8 cellular contexts compared by ENCODE assay signal in the genomic region with DNA sequence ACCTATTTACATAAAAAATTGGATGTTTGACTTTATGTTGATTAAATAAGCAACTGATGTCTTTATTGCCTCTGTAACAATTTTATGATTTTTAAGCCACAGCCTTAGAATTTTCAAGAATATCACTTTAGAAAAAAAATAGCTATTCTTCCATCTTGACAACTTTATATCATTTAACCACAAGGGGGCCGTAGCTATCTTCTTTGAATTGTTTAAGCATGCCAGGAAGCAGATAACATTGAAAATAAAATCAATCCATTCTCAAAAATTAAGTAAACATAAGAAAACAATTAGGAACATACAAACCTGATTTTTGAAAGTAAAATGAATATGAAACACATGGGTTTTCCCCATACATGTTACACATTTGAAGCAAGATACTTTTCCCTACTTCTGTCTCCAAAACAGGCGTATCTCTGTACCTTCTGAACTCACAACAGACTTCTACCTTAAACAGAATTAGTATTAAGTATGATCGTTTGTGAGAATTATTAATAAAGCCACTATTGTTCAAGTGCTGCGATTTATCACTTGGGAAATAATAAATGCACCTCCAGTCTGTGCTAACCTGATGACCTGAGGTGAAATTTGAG.
A peak's percentile ranks its signal among the peaks of the same experiment; 100 is the strongest.
DNase-seq lines count a peak whose midpoint lies in the region; ATAC-seq, FAIRE-seq and TF ChIP-seq lines count a peak whose summit lies in the region.

No MANE protein-coding gene starts in this region.

- no peak overlapping the region for H3K27ac Mint-ChIP-seq in T-helper 2 cell treated with Interferon-gamma antibody and Interleukin-4, amounts not matched to agents 5 μg/mL and 100 μg/mL, for 36 hours

- H3K79me2 ChIP-seq in HCT116 (ENCODE audit: insufficient read depth, low read length), result no peaks in the 10 kb centered on the region

- H3K4me3 ChIP-seq in HCT116 (replicated peaks in 1 of 2; ENCODE audit: low read depth in 1 of 2, low read length in 2 of 2) (no peak overlapping the region), breast epithelium (no peak overlapping the region)

- POLR2A ChIA-PET in HCT116 (lab: Charles Lee), result no interaction called here

- peak overlapping the region; percentile 70 for H2AFZ ChIP-seq in HCT116 (ENCODE audit: low read depth, low read length, poor library complexity, severe bottlenecking)

- H3K4me1 ChIP-seq in HCT116 (ENCODE audit: control insufficient read depth in 1 of 2, insufficient read depth in 2 of 2, low read length in 2 of 2), result no peaks in the 10 kb centered on the region
- H3K4me1 ChIP-seq in breast epithelium, result no peaks in the 10 kb centered on the region

- H3K27ac ChIP-seq in HCT116 (ENCODE audit: low read depth, low read length) (no peak overlapping the region), breast epithelium (no peak overlapping the region)

- H3K9me3 ChIP-seq in HCT116 (ENCODE audit: control insufficient read depth in 1 of 2, insufficient read depth in 1 of 2, low read depth in 1 of 2, low read length in 2 of 2) (no peaks in the 10 kb centered on the region), breast epithelium (no peaks in the 10 kb centered on the region)

- H3K9me2 ChIP-seq in HCT116 (ENCODE audit: insufficient read depth), result no peaks in the 10 kb centered on the region

- no peaks in the 10 kb centered on the region for H4K20me1 ChIP-seq in HCT116 (ENCODE audit: insufficient read depth)

- no peaks in the 10 kb centered on the region for H3K27me3 Mint-ChIP-seq in T-helper 2 cell treated with Interferon-gamma antibody and Interleukin-4, amounts not matched to agents 5 μg/mL and 100 μg/mL, for 36 hours (ENCODE audit: low read depth)

- peak; percentile 47 to 74 (median 63); a peak in 5 of 6 replicates for TF ChIP-seq CTCF in HCT116 (IDR thresholded peaks at IDR 0.05 in 2 of 3, conservative IDR thresholded peaks at IDR 0.05 in 1 of 3; ENCODE audit: borderline replicate concordance in 1 of 3, insufficient read depth in 1 of 3, low read depth in 2 of 3, low read length in 2 of 3)
- peak in 2 of 3 donors; percentile 39 to 56 for TF ChIP-seq CTCF in breast epithelium (IDR thresholded peaks at IDR 0.05)

- peak; percentile 70 for TF ChIP-seq RAD21 in HCT116 (IDR thresholded peaks at IDR 0.05; ENCODE audit: low read depth)

- no TSS peak for BruUV-seq in HCT116 (replicated peaks; lab: Mats Ljungman, UMichigan)

- no peaks in the 10 kb centered on the region for H3K36me3 Mint-ChIP-seq in T-helper 2 cell treated with Interferon-gamma antibody and Interleukin-4, amounts not matched to agents 5 μg/mL and 100 μg/mL, for 36 hours (ENCODE audit: low read depth)

- H3K4me2 ChIP-seq in HCT116 (ENCODE audit: low read length), result no peak overlapping the region

- peak; percentile 27 for DNase-seq in AG20443 (ENCODE audit: low spot score)
- DNase-seq in HCT116 (ENCODE audit: low read depth, low spot score), result peak; percentile 31
- DNase-seq in NCI-H510A treated with DMSO at 0.1 percent for 48 hours (lab: John Stamatoyannopoulos, UW), result peak; percentile 45
- no peak for DNase-seq in breast epithelium (ENCODE audit: low spot score in 2 of 2)
- DNase-seq in midbrain (lab: John Stamatoyannopoulos, UW), result peak; percentile 32
- no peak for DNase-seq in T-helper 2 cell treated with Interferon-gamma antibody and Interleukin-4, amounts not matched to agents 5 μg/mL and 100 μg/mL, for 36 hours (ENCODE audit: low spot score)
- DNase-seq in stimulated activated naive CD8-positive, alpha-beta T cell treated with anti-CD3 and anti-CD28 coated beads, Interleukin-15, Interleukin-2, amounts not matched to agents 100 U/mL and 50 U/mL, for 24 hours, result no peak
- DNase-seq in GM12891 (ENCODE audit: insufficient read length, low spot score), result no peak

- CTCF ChIA-PET in HCT116 (lab: Charles Lee), result interaction anchor here (0.6 to 1.9 kb wide), 18 partner anchors 8 to 752 kb away, joined by 3 to 18 read pairs (median 4); no protein-coding TSS in a partner anchor

- no peak overlapping the region for H3K9ac ChIP-seq in HCT116 (ENCODE audit: low read length)

- H3K4me1 Mint-ChIP-seq in T-helper 2 cell treated with Interferon-gamma antibody and Interleukin-4, amounts not matched to agents 5 μg/mL and 100 μg/mL, for 36 hours (ENCODE audit: low read depth), result no peaks in the 10 kb centered on the region

- H3K36me3 ChIP-seq in HCT116 (ENCODE audit: control insufficient read depth in 1 of 2, insufficient read depth in 2 of 2, low read length in 2 of 2) (no peaks in the 10 kb centered on the region), breast epithelium (no peaks in the 10 kb centered on the region)

- FAIRE-seq in GM12891 (lab: Jason Lieb, UNC), result no peak

- TF ChIP-seq POLR2A in HCT116 (IDR thresholded peaks at IDR 0.05; ENCODE audit: borderline replicate concordance, extremely low read depth, insufficient read depth, insufficient read length) (no peak), breast epithelium (IDR thresholded peaks at IDR 0.05) (no peak), GM12891 (IDR thresholded peaks at IDR 0.05; ENCODE audit: low read depth, low read length) (no peak)

- no peaks in the 10 kb centered on the region for H3K9me3 Mint-ChIP-seq in T-helper 2 cell treated with Interferon-gamma antibody and Interleukin-4, amounts not matched to agents 5 μg/mL and 100 μg/mL, for 36 hours

- no peaks in the 10 kb centered on the region for H3K27me3 ChIP-seq in HCT116 (ENCODE audit: insufficient read depth, low read length)
- H3K27me3 ChIP-seq in breast epithelium, result no peaks in the 10 kb centered on the region

- H3K4me3 Mint-ChIP-seq in T-helper 2 cell treated with Interferon-gamma antibody and Interleukin-4, amounts not matched to agents 5 μg/mL and 100 μg/mL, for 36 hours, result no peak overlapping the region

- RAD21 ChIA-PET in HCT116 (lab: Charles Lee; ENCODE audit: low non-redundant PET in 1 of 2, low total read pairs in 2 of 2, uncharacterized antibody in 2 of 2, unreplicated experiment in 2 of 2), result interaction anchor here (0.8 to 0.9 kb wide), 2 partner anchors 247 to 371 kb away, joined by 3 read pairs; no protein-coding TSS in a partner anchor

- ATAC-seq in HCT116, result 0 out of 2 replicates have a peak, but pooled peaks have one; percentile 38
- no peak for ATAC-seq in stimulated activated naive CD8-positive, alpha-beta T cell treated with anti-CD3 and anti-CD28 coated beads, Interleukin-15, Interleukin-2, amounts not matched to agents 100 U/mL and 50 U/mL, for 24 hours

- intact Hi-C loops in HCT116 (cut with micrococcal nuclease) (loop anchor here (1.0 to 10.0 kb wide), 5 partner anchors 190 to 493 kb away; no protein-coding TSS in a partner anchor), breast epithelium (cut with DNase I; ENCODE audit: low total_unique reads) (no loop called here)

TF ChIP-seq in HCT116, 20 proteins besides CTCF, POLR2A, EP300 and RAD21 (continues in another document):
- no peak for TF ChIP-seq CEBPB (IDR thresholded peaks at IDR 0.05; ENCODE audit: low read depth)
- no peak for TF ChIP-seq EZH2phosphoT487 (IDR thresholded peaks at IDR 0.05; ENCODE audit: borderline replicate concordance)
- no peak for TF ChIP-seq ZNF274 (IDR thresholded peaks at IDR 0.05; ENCODE audit: low read depth, low read length)
- no peak for TF ChIP-seq JUND (IDR thresholded peaks at IDR 0.05)
- TF ChIP-seq FOSL1 (IDR thresholded peaks at IDR 0.05; ENCODE audit: low read depth), result no peak
- no peak for TF ChIP-seq ZBTB33 (IDR thresholded peaks at IDR 0.05; ENCODE audit: extremely low read depth, insufficient replicate concordance, low read length)
- no peak for TF ChIP-seq ZFX (IDR thresholded peaks at IDR 0.05)

TF ChIP-seq in GM12891, 5 proteins besides CTCF, POLR2A, EP300 and RAD21:
- no peak for TF ChIP-seq SPI1 (IDR thresholded peaks at IDR 0.05; ENCODE audit: low read depth, low read length)
- no peak for TF ChIP-seq PAX5 (IDR thresholded peaks at IDR 0.05; ENCODE audit: insufficient read depth, low read length, severe bottlenecking)
TF ChIP-seq in GM12891: peak in this region for 0.

Comparison
In these comparisons a context has a peak if more than half of its experiments do, and no peak if none do; other contexts are left out.
1. DNase-seq: peak in AG20443 (single experiment), HCT116 (single experiment), NCI-H510A treated with DMSO at 0.1 percent for 48 hours (single experiment) and midbrain (single experiment); none in breast epithelium (0 of 2), T-helper 2 cell treated with Interferon-gamma antibody and Interleukin-4, amounts not matched to agents 5 μg/mL and 100 μg/mL, for 36 hours (single experiment), stimulated activated naive CD8-positive, alpha-beta T cell treated with anti-CD3 and anti-CD28 coated beads, Interleukin-15, Interleukin-2, amounts not matched to agents 100 U/mL and 50 U/mL, for 24 hours (single experiment) and GM12891 (single experiment).